12 cellular contexts compared by ENCODE assay signal in the genomic region with DNA sequence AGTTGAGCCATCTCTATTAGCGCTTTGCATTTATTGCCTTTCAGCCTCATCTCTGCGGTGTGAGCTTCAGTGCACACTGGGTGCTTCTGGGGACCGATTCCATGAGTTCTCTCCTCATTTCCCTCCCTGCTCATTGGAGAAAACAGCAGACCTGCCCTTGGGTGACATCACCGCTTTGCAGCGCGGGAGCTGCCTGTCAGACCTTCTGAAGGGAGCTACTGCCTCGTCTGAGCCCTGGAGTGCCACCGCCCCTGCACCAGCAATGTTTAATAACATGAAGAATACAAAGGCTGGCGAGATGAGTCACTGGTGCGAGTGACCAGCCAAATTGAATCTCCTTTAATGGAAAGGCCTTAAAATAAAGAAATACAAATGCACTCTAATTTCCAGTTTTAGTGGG. TPM values are rescaled to one million over a fixed set of nuclear protein-coding genes. Genes with fewer than 3 reads are reported as not detected.
DNase-seq lines count a peak whose midpoint lies in the region; ATAC-seq, FAIRE-seq and TF ChIP-seq lines count a peak whose summit lies in the region.
"Had no signal": no experiment of that assay in that cellular context is flagged by ENCODE, and none has a peak within 500 bp of the region (broad histone marks: within the 10 kb centered on the region; RNA-seq: fewer than 3 reads in every experiment).

No MANE protein-coding gene starts in this region.

- TF ChIP-seq CTCF in progenitor cell of endocrine pancreas (IDR thresholded peaks at IDR 0.05; ENCODE audit: unreplicated experiment), result no peak

- no peaks in the 10 kb centered on the region for H3K36me3 ChIP-seq in SJSA1

- no peaks in the 10 kb centered on the region for H3K36me3 Mint-ChIP-seq in progenitor cell of endocrine pancreas (ENCODE audit: insufficient read depth)
- peaks cover 0 to 6% (median 0%) of the 10 kb centered on the region in 3 donors for H3K36me3 Mint-ChIP-seq in naive thymus-derived CD8-positive, alpha-beta T cell
- H3K36me3 Mint-ChIP-seq: CD14-positive monocyte had no signal

- no peaks in the 10 kb centered on the region for H3K4me1 Mint-ChIP-seq in progenitor cell of endocrine pancreas (ENCODE audit: low read depth)
- H3K4me1 Mint-ChIP-seq in naive thymus-derived CD8-positive, alpha-beta T cell, result peaks cover 2 to 9% (median 3%) of the 10 kb centered on the region in 4 donors

- no peak overlapping the region for H3K4me3 Mint-ChIP-seq in progenitor cell of endocrine pancreas (ENCODE audit: low read depth)
- no peak overlapping the region for H3K4me3 Mint-ChIP-seq in naive thymus-derived CD8-positive, alpha-beta T cell
- H3K4me3 Mint-ChIP-seq: CD14-positive monocyte had no signal

- no peak overlapping the region for H3K4me3 ChIP-seq in SJSA1

- POLR2A ChIA-PET in naive thymus-derived CD8-positive, alpha-beta T cell (lab: Charles Lee), result no interaction called here

- TF ChIP-seq POLR2A in H54 (IDR thresholded peaks at IDR 0.05; ENCODE audit: low read depth, low read length), result no peak

- H3K9me3 Mint-ChIP-seq in progenitor cell of endocrine pancreas (ENCODE audit: low read depth), result peaks cover 3% of the 10 kb centered on the region
- H3K9me3 Mint-ChIP-seq in naive thymus-derived CD8-positive, alpha-beta T cell, result peaks cover 0 to 28% (median 7%) of the 10 kb centered on the region in 9 donors

- no peak for ATAC-seq in HG02588 (IDR thresholded peaks at IDR 0.05; ENCODE audit: unreplicated experiment)
- ATAC-seq in naive thymus-derived CD8-positive, alpha-beta T cell, result no peak
- ATAC-seq: left lobe of liver had no signal

- H3K27me3 Mint-ChIP-seq in progenitor cell of endocrine pancreas, result no peaks in the 10 kb centered on the region
- H3K27me3 Mint-ChIP-seq in naive thymus-derived CD8-positive, alpha-beta T cell, result peaks cover 4 to 38% (median 21%) of the 10 kb centered on the region in 5 donors

- FAIRE-seq in H54 (lab: Jason Lieb, UNC), result peak; percentile 81
- FAIRE-seq: bronchial epithelial cell had no signal

- H3K27me3 ChIP-seq in SJSA1 (replicated peaks), result no peaks in the 10 kb centered on the region

- H3K4me1 ChIP-seq in SJSA1 (replicated peaks), result no peaks in the 10 kb centered on the region

- H3K9me3 ChIP-seq in SJSA1 (replicated peaks), result 0 out of 2 replicates have a peak, but pooled peaks cover 3% of the 10 kb centered on the region

- no peak overlapping the region for H3K27ac ChIP-seq in SJSA1
- H3K27ac ChIP-seq: HL-60 had no signal

- H3K27ac Mint-ChIP-seq in progenitor cell of endocrine pancreas, result no peak overlapping the region
- no peak overlapping the region for H3K27ac Mint-ChIP-seq in naive thymus-derived CD8-positive, alpha-beta T cell
- H3K27ac Mint-ChIP-seq: CD14-positive monocyte had no signal

- DNase-seq in AG08395 (ENCODE audit: low spot score) (peak; percentile 13), H54 (ENCODE audit: insufficient read length, low spot score) (peak; percentile 69), SJSA1 (ENCODE audit: low read depth in 1 of 2, low spot score in 2 of 2) (peak; percentile 2 to 47), iPS DF 19.7 (ENCODE audit: low read depth, low spot score) (peak; percentile 5), progenitor cell of endocrine pancreas (ENCODE audit: low spot score, unreplicated experiment) (no peak), GM19238 (ENCODE audit: insufficient read length, low spot score) (no peak)
- DNase-seq in naive thymus-derived CD8-positive, alpha-beta T cell, result no peak

RNA-seq across cellular contexts. Expression of gene CPPED1, which starts 30.3 kb away (rescaled TPM):
- total RNA-seq in SJSA1 (2014; rRNA removed; shearing (Covaris generic)), result 0.06 and 2.4 TPM in 2 replicates
- total RNA-seq in progenitor cell of endocrine pancreas, result 11.6 and 13.2 TPM in 2 replicates
- total RNA-seq in naive thymus-derived CD8-positive, alpha-beta T cell, result 1 to 10 TPM; 1.8 to 3.3 TPM
- 1 to 10 TPM; 3.2 to 6.4 (median 5.0) TPM for polyA plus RNA-seq in naive thymus-derived CD8-positive, alpha-beta T cell

Comparison
In these comparisons a context has a peak if more than half of its experiments do, and no peak if none do; other contexts are left out.
1. DNase-seq: peak in AG08395 (single experiment), H54 (single experiment), SJSA1 (2 of 2) and iPS DF 19.7 (single experiment); none in progenitor cell of endocrine pancreas (single experiment), GM19238 (single experiment) and naive thymus-derived CD8-positive, alpha-beta T cell (0 of 10).